ENCODE assay signal across 16 cellular contexts in genomic region chr10:96570512-96570911, GRCh38. TPM values are rescaled to one million over a fixed set of nuclear protein-coding genes. Genes with fewer than 3 reads are reported as not detected.
DNase-seq lines count a peak whose midpoint lies in the region; ATAC-seq and TF ChIP-seq lines count a peak whose summit lies in the region.
"Had no signal": no experiment of that assay in that cellular context is flagged by ENCODE, and none has a peak within 500 bp of the region (broad histone marks: within the 10 kb centered on the region; RNA-seq: fewer than 3 reads in every experiment).

No MANE protein-coding gene starts in this region.

- H3K79me2 ChIP-seq in H9 (ENCODE audit: insufficient read depth, low read length) (peaks cover 9% of the 10 kb centered on the region; the same call in 1 of the 2 replicates), trophoblast cell (ENCODE audit: control insufficient read depth, insufficient read depth, low read length, poor library complexity) (peaks cover 2% of the 10 kb centered on the region)

- H3K14ac ChIP-seq in H9 (ENCODE audit: insufficient read depth, low read length), result no peak overlapping the region
- no peak overlapping the region for H3K14ac ChIP-seq in trophoblast cell (ENCODE audit: low read length)

- H4K5ac ChIP-seq in H9 (ENCODE audit: insufficient read length, low read depth, low read length), result no peak overlapping the region

- H3K4me1 Mint-ChIP-seq in H9 (peaks cover 21 to 28% of the 10 kb centered on the region in 2 experiments), endodermal cell (peaks cover 44% of the 10 kb centered on the region), natural killer cell (peaks cover 84% of the 10 kb centered on the region in 2 donors)

- no peak overlapping the region for H2AFZ ChIP-seq in H9 (ENCODE audit: low read length)
- H2AFZ ChIP-seq in trophoblast cell (ENCODE audit: insufficient read depth, low read length, poor library complexity), result no peak overlapping the region

- H3K27ac Mint-ChIP-seq in H9, result peak overlapping the region in 2 of 3 experiments; percentile 5 to 55; a peak in 2 of 7 replicates
- H3K27ac Mint-ChIP-seq in endodermal cell, result peak overlapping the region; percentile 18
- no peak overlapping the region for H3K27ac Mint-ChIP-seq in natural killer cell

- no peak overlapping the region for H4K12ac ChIP-seq in trophoblast cell (ENCODE audit: low read depth, low read length)

- H2BK5ac ChIP-seq in H9 (ENCODE audit: insufficient read length, low read length) (no peak overlapping the region), trophoblast cell (ENCODE audit: low read depth, low read length, poor library complexity) (no peak overlapping the region)

- H2BK120ac ChIP-seq in H9 (ENCODE audit: low read depth, low read length, poor library complexity, severe bottlenecking), result no peak overlapping the region
- no peak overlapping the region for H2BK120ac ChIP-seq in trophoblast cell (ENCODE audit: insufficient read depth, low read length, poor library complexity)

- TF ChIP-seq CTCF in H9 (conservative IDR thresholded peaks at IDR 0.05) (no peak), endodermal cell (conservative IDR thresholded peaks at IDR 0.05) (no peak), natural killer cell (IDR thresholded peaks at IDR 0.05) (no peak)

- H3K4me3 ChIP-seq in endodermal cell (ENCODE audit: low read length), result no peak overlapping the region
- no peak overlapping the region for H3K4me3 ChIP-seq in trophoblast cell (ENCODE audit: low read depth, low read length)

- no peaks in the 10 kb centered on the region for H4K20me1 ChIP-seq in H9 (ENCODE audit: control insufficient read depth, insufficient read depth, insufficient read length)

- H3K4me3 Mint-ChIP-seq in H9 (no peak overlapping the region), endodermal cell (no peak overlapping the region), natural killer cell (no peak overlapping the region)
- H3K4me3 Mint-ChIP-seq: CD4-positive, alpha-beta memory T cell had no signal

- H3K4me1 ChIP-seq in H9 (ENCODE audit: insufficient read depth, low read length) (no peaks in the 10 kb centered on the region), endodermal cell (ENCODE audit: control insufficient read depth, insufficient read depth, low read length) (peaks cover 3% of the 10 kb centered on the region), trophoblast cell (ENCODE audit: control insufficient read depth in 1 of 2, insufficient read depth in 2 of 2, low read length in 2 of 2) (peaks cover 0 to 2% of the 10 kb centered on the region in 2 experiments)

- H3K79me1 ChIP-seq in H9 (ENCODE audit: insufficient read depth, low read depth, low read length, poor library complexity, severe bottlenecking) (peaks cover 3% of the 10 kb centered on the region), trophoblast cell (ENCODE audit: low read length) (no peaks in the 10 kb centered on the region)

- H3K27ac ChIP-seq in H9 (ENCODE audit: insufficient read length, low read depth, low read length) (no peak overlapping the region), endodermal cell (ENCODE audit: low read depth, low read length) (no peak overlapping the region), trophoblast cell (ENCODE audit: low read depth, low read length) (no peak overlapping the region)

- H2BK12ac ChIP-seq in H9 (ENCODE audit: insufficient read length, low read depth, low read length) (no peak overlapping the region), trophoblast cell (ENCODE audit: low read length) (no peak overlapping the region)

- H3K36me3 ChIP-seq in endodermal cell (ENCODE audit: control insufficient read depth, insufficient read depth, low read length) (peaks cover 52% of the 10 kb centered on the region), trophoblast cell (ENCODE audit: control insufficient read depth in 1 of 2, insufficient read depth in 2 of 2, low read length in 2 of 2) (peaks cover 7 to 15% of the 10 kb centered on the region in 2 experiments)

- no peak overlapping the region for H3K9ac ChIP-seq in H9 (ENCODE audit: extremely low read depth, insufficient read length, low read length)
- H3K9ac ChIP-seq in endodermal cell (ENCODE audit: extremely low read depth, low read length, poor library complexity, severe bottlenecking), result no peak overlapping the region
- no peak overlapping the region for H3K9ac ChIP-seq in trophoblast cell (ENCODE audit: low read length)

- H4K91ac ChIP-seq in H9 (ENCODE audit: insufficient read length, low read depth, low read length), result no peak overlapping the region
- no peak overlapping the region for H4K91ac ChIP-seq in trophoblast cell (ENCODE audit: low read depth, low read length)

- no peak overlapping the region for H2BK20ac ChIP-seq in H9 (ENCODE audit: low read depth, low read length, poor library complexity, severe bottlenecking)

- H3K9me3 ChIP-seq in H9 (ENCODE audit: control insufficient read depth, low read depth, low read length) (no peaks in the 10 kb centered on the region), endodermal cell (ENCODE audit: control insufficient read depth, low read length) (no peaks in the 10 kb centered on the region), trophoblast cell (ENCODE audit: insufficient read depth, low read depth, low read length) (no peaks in the 10 kb centered on the region)

- H2AK5ac ChIP-seq in H9 (ENCODE audit: insufficient read length, low read length) (no peak overlapping the region), trophoblast cell (ENCODE audit: low read length) (no peak overlapping the region)

- H3K9me3 Mint-ChIP-seq in H9, result no peaks in the 10 kb centered on the region
- no peaks in the 10 kb centered on the region for H3K9me3 Mint-ChIP-seq in endodermal cell
- no peaks in the 10 kb centered on the region for H3K9me3 Mint-ChIP-seq in natural killer cell

- intact Hi-C loops in Right ventricle myocardium superior (cut with DNase I), result no loop called here
- intact Hi-C loops in Right ventricle myocardium inferior (cut with DNase I), result no loop called here
- intact Hi-C loops in natural killer cell (cut with micrococcal nuclease), result no loop called here

- H3K27me3 Mint-ChIP-seq in H9 (ENCODE audit: low read depth), result no peaks in the 10 kb centered on the region
- no peaks in the 10 kb centered on the region for H3K27me3 Mint-ChIP-seq in endodermal cell (ENCODE audit: insufficient read depth)
- H3K27me3 Mint-ChIP-seq in natural killer cell (ENCODE audit: low read depth in 2 of 2), result no peaks in the 10 kb centered on the region
- H3K27me3 Mint-ChIP-seq: CD4-positive, alpha-beta memory T cell had no signal

- H3K18ac ChIP-seq in H9 (ENCODE audit: insufficient read length, low read depth, low read length) (no peak overlapping the region), trophoblast cell (ENCODE audit: low read length) (no peak overlapping the region)

- no peak overlapping the region for H3K56ac ChIP-seq in H9 (ENCODE audit: insufficient read length, low read depth, low read length)

- H3K36me3 Mint-ChIP-seq in H9 (ENCODE audit: insufficient read depth in 1 of 3, low read depth in 3 of 3), result peaks cover 18 to 36% (median 30%) of the 10 kb centered on the region in 3 experiments
- peaks cover 50% of the 10 kb centered on the region for H3K36me3 Mint-ChIP-seq in endodermal cell (ENCODE audit: low read depth)
- peaks cover 7% of the 10 kb centered on the region for H3K36me3 Mint-ChIP-seq in natural killer cell

- no peak overlapping the region for H3T11ph ChIP-seq in H9 (ENCODE audit: low read length)

- H3K27me3 ChIP-seq in H9 (ENCODE audit: insufficient read depth, low read length) (no peaks in the 10 kb centered on the region), endodermal cell (ENCODE audit: control insufficient read depth, insufficient read depth, low read length, poor library complexity, severe bottlenecking) (no peaks in the 10 kb centered on the region), trophoblast cell (ENCODE audit: insufficient read depth, low read length) (no peaks in the 10 kb centered on the region)

- H3K4ac ChIP-seq in H9 (ENCODE audit: low read depth, low read length), result no peak overlapping the region
- H3K4ac ChIP-seq in trophoblast cell (ENCODE audit: low read depth, low read length), result peak overlapping the region; percentile 69

- H3K4me2 ChIP-seq in H9 (ENCODE audit: insufficient read depth, insufficient read length, low read length), result no peak overlapping the region
- H3K4me2 ChIP-seq in trophoblast cell (ENCODE audit: low read length), result no peak overlapping the region

- H3K23ac ChIP-seq in H9 (ENCODE audit: insufficient read length, low read depth, low read length) (no peak overlapping the region), trophoblast cell (ENCODE audit: low read length) (no peak overlapping the region)

- no peaks in the 10 kb centered on the region for H3K23me2 ChIP-seq in H9 (ENCODE audit: insufficient read length, low read depth, low read length, poor library complexity, severe bottlenecking)

- peak; percentile 13 for ATAC-seq in Right ventricle myocardium superior (ENCODE audit: poor library complexity)
- ATAC-seq in Right ventricle myocardium inferior, result no peak
- ATAC-seq in natural killer cell, result no peak

- H4K8ac ChIP-seq in H9 (replicated peaks; ENCODE audit: insufficient read length, low read depth, low read length), result no peak overlapping the region
- H4K8ac ChIP-seq in trophoblast cell (ENCODE audit: low read depth, low read length), result no peak overlapping the region

- no peak overlapping the region for H2BK15ac ChIP-seq in H9 (ENCODE audit: low read depth, low read length)

- WGBS in H9 (ENCODE audit: extremely low coverage, insufficient read length, low lambda C conversion rate), result no CpG with 5 or more reads among the region's 6 CpGs
- 92 to 98% methylated on average over 5 to 6 of the region's 6 CpGs for WGBS in endodermal cell (ENCODE audit: insufficient coverage in 1 of 2, insufficient read length in 1 of 2), 2 experiments
- no CpG with 5 or more reads among the region's 6 CpGs for WGBS in trophoblast cell (ENCODE audit: extremely low coverage, insufficient coverage, insufficient read length)

- DNase-seq in Right ventricle myocardium superior, result no peak
- DNase-seq in Right ventricle myocardium inferior (ENCODE audit: missing footprints), result no peak
- no peak for DNase-seq in H9
- no peak for DNase-seq in endodermal cell
- no peak for DNase-seq in trophoblast cell
- no peak for DNase-seq in activated CD8-positive, alpha-beta memory T cell treated with anti-CD3 and anti-CD28 coated beads for 24 hours
- no peak for DNase-seq in natural killer cell
- DNase-seq in stimulated activated CD4-positive, alpha-beta T cell treated with anti-CD3 and anti-CD28 coated beads, Interleukin-2, amount 100 ng/mL, for 48 hours, result no peak
- DNase-seq: 8988T; C1 segment of cervical spinal cord; CD4-positive, alpha-beta memory T cell; DMS153; DND-41; GF-D8; IMR-90 had no signal

RNA-seq across cellular contexts. Expression of gene TM9SF3, which starts 16.3 kb away (rescaled TPM):
- 68.5 TPM for total RNA-seq in Right ventricle myocardium superior
- 65.9 TPM for total RNA-seq in Right ventricle myocardium inferior
- 119 and 120 TPM in 2 replicates for total RNA-seq in H9 (2021)
- total RNA-seq in endodermal cell, result 100 to 1,000 TPM; 134 to 137 TPM
- polyA plus RNA-seq in endodermal cell (2013, experiment 1 of 2), result 82.4 TPM
- polyA plus RNA-seq in endodermal cell (2013, experiment 2 of 2), result 76.5 TPM
- 90.7 and 96.7 TPM in 2 replicates for polyA plus RNA-seq in trophoblast cell (2013)
- 100 to 1,000 TPM; 113 to 119 (median 117) TPM for total RNA-seq in natural killer cell

RNA-seq across cellular contexts. Expression of gene TLL2, which starts 56.8 kb away (rescaled TPM):
- total RNA-seq in Right ventricle myocardium superior, result 8.7 TPM
- 10.8 TPM for total RNA-seq in Right ventricle myocardium inferior
- total RNA-seq in H9 (2021), result 1.4 and 1.8 TPM in 2 replicates
- total RNA-seq in endodermal cell, result under 1 TPM; 0.11 to 0.18 TPM
- 0.43 TPM for polyA plus RNA-seq in endodermal cell (2013, experiment 1 of 2)
- polyA plus RNA-seq in endodermal cell (2013, experiment 2 of 2), result 0.33 TPM
- polyA plus RNA-seq in trophoblast cell (2013), result 0.22 and 0.29 TPM in 2 replicates
- total RNA-seq in natural killer cell, result not detected
- total RNA-seq: HT-29 had no signal

Comparison
In these comparisons a context has a peak if more than half of its experiments do, and no peak if none do; other contexts are left out.
1. H3K27ac Mint-ChIP-seq: peak in H9 (2 of 3) and endodermal cell (single experiment); none in natural killer cell (0 of 2).